In the genomic region with DNA sequence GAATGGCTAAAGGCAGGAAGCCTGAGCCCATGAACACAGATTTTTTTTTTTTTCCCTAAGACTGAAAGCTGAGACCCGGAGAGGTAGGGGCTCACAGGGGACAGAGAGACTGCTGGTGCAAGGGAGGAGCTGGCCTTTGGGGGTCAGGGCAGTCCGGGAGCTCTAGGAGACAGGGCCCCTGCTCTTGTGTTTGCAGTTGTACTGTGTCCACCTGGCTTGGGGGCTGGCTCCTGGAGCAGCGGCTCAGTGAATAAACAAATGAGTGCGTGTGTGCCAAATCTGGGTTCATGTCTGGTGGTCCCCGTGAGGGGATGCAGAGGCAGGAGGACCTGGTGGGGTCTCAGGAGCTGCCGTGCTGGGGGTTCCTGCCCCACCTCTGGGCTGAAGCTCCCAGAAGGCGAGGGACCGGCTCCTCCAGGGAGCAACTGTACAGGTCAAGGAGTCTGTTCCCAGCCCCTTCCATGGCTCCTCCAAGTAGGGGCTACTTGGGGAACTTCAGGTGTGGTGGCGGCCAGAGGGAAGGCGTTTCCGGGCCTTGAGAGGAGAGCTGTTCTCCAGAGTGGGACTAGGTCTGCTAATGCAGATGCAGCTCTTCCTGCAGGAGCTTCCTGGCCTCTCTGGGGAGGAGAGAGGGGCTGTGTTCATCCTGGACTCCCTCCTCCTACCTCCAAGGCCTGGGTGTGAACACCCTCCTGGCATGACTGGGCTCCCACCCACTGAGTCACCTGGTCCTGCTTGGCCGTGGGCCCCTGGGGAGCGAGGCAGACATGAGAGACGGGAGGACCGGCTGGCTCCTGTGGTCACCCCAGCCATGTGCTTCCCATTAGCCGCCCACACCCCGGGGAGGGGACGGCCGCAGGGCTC, we compare ENCODE assay signal across 9 cellular contexts. TPM values are rescaled to one million over a fixed set of nuclear protein-coding genes. Genes with fewer than 3 reads are reported as not detected.
DNase-seq lines count a peak whose midpoint lies in the region; ATAC-seq, FAIRE-seq and TF ChIP-seq lines count a peak whose summit lies in the region.
"Had no signal": no experiment of that assay in that cellular context is flagged by ENCODE, and none has a peak within 500 bp of the region (broad histone marks: within the 10 kb centered on the region; RNA-seq: fewer than 3 reads in every experiment).

No MANE protein-coding gene starts in this region.

- WGBS in HUES64: 66% methylated on average over 19 of the region's 19 CpGs
- WGBS in K562 (ENCODE audit: insufficient coverage, low coverage, missing lambda C conversion rate): 36% methylated on average over 14 of the region's 19 CpGs

- in situ Hi-C loops in K562 (cut with MboI) (loop anchor here (25.0 kb wide), 1 partner anchor 680 kb away; no protein-coding TSS in a partner anchor), GM13976 (cut with MboI; ENCODE audit: low sequenced_read_pairs, unreplicated experiment) (loop anchor here (25.0 kb wide), 1 partner anchor 455 kb away; no protein-coding TSS in a partner anchor), KBM-7 (cut with MboI; ENCODE audit: low pct_unique_long_range_greater_than_20kb, low sequenced_read_pairs) (loop anchor here (25.0 kb wide), 1 partner anchor 455 kb away; no protein-coding TSS in a partner anchor)

- peak; percentile 69 to 77 (median 76) for DNase-seq in K562 (ENCODE audit: extremely low read depth in 1 of 4, low spot score in 3 of 4)
- DNase-seq in iPS-NIHi11 (ENCODE audit: low spot score): peak; percentile 55
- no peak for DNase-seq in stimulated activated effector memory CD8-positive, alpha-beta T cell treated with anti-CD3 and anti-CD28 coated beads, Interleukin-12 subunit alpha, Interleukin-12 subunit beta, amount 100 ng/mL, for 72 hours (ENCODE audit: low spot score in 2 of 2)
- DNase-seq in GM13976 (ENCODE audit: low spot score): no peak
- no peak for DNase-seq in KBM-7
- DNase-seq in activated CD4-positive, alpha-beta memory T cell treated with anti-CD3 and anti-CD28 coated beads for 36 hours: no peak

- H3K9me3 Mint-ChIP-seq in stimulated activated effector memory CD8-positive, alpha-beta T cell treated with anti-CD3 and anti-CD28 coated beads, Interleukin-12 subunit alpha, Interleukin-12 subunit beta, amount 100 ng/mL, for 72 hours: no peaks in the 10 kb centered on the region
- no peaks in the 10 kb centered on the region for H3K9me3 Mint-ChIP-seq in activated CD4-positive, alpha-beta memory T cell treated with anti-CD3 and anti-CD28 coated beads for 36 hours
- H3K9me3 Mint-ChIP-seq: IgD-negative memory B cell had no signal

- H3K4me1 Mint-ChIP-seq in stimulated activated effector memory CD8-positive, alpha-beta T cell treated with anti-CD3 and anti-CD28 coated beads, Interleukin-12 subunit alpha, Interleukin-12 subunit beta, amount 100 ng/mL, for 72 hours: no peaks in the 10 kb centered on the region
- H3K4me1 Mint-ChIP-seq in activated CD4-positive, alpha-beta memory T cell treated with anti-CD3 and anti-CD28 coated beads for 36 hours (ENCODE audit: low read depth): no peaks in the 10 kb centered on the region
- H3K4me1 Mint-ChIP-seq: IgD-negative memory B cell had no signal

- H2AFZ ChIP-seq in K562 (ENCODE audit: low read depth, low read length): peak overlapping the region; percentile 85

- no peaks in the 10 kb centered on the region for H3K79me2 ChIP-seq in K562 (ENCODE audit: control insufficient read depth, insufficient read depth, low read length)

- no peak overlapping the region for H3K4me3 Mint-ChIP-seq in stimulated activated effector memory CD8-positive, alpha-beta T cell treated with anti-CD3 and anti-CD28 coated beads, Interleukin-12 subunit alpha, Interleukin-12 subunit beta, amount 100 ng/mL, for 72 hours
- H3K4me3 Mint-ChIP-seq in activated CD4-positive, alpha-beta memory T cell treated with anti-CD3 and anti-CD28 coated beads for 36 hours: no peak overlapping the region
- H3K4me3 Mint-ChIP-seq: IgD-negative memory B cell had no signal

- FAIRE-seq in K562 (lab: Jason Lieb, UNC): peak; percentile 56

- peaks cover 4% of the 10 kb centered on the region; the same call in 1 of the 2 replicates for H3K4me1 ChIP-seq in HUES64 (ENCODE audit: insufficient read depth, low read length)
- H3K4me1 ChIP-seq in K562 (replicated peaks in 1 of 2; ENCODE audit: control insufficient read depth in 2 of 2, insufficient read depth in 2 of 2, low read length in 2 of 2): peaks cover 18 to 24% of the 10 kb centered on the region in 2 experiments

- BruUV-seq in K562 (replicated peaks; lab: Mats Ljungman, UMichigan): no TSS peak

- peak overlapping the region; percentile 28 for H3K4me2 ChIP-seq in K562 (ENCODE audit: insufficient read depth, low read length)

- H3K9me1 ChIP-seq in K562 (ENCODE audit: control insufficient read depth, insufficient read depth, low read length): no peaks in the 10 kb centered on the region

- no peaks in the 10 kb centered on the region for H4K20me1 ChIP-seq in K562 (replicated peaks; ENCODE audit: control insufficient read depth, insufficient read depth, low read length)

- peak overlapping the region; percentile 43 for H3K27ac Mint-ChIP-seq in stimulated activated effector memory CD8-positive, alpha-beta T cell treated with anti-CD3 and anti-CD28 coated beads, Interleukin-12 subunit alpha, Interleukin-12 subunit beta, amount 100 ng/mL, for 72 hours
- H3K27ac Mint-ChIP-seq in activated CD4-positive, alpha-beta memory T cell treated with anti-CD3 and anti-CD28 coated beads for 36 hours: no peak overlapping the region

- H3K36me3 Mint-ChIP-seq in stimulated activated effector memory CD8-positive, alpha-beta T cell treated with anti-CD3 and anti-CD28 coated beads, Interleukin-12 subunit alpha, Interleukin-12 subunit beta, amount 100 ng/mL, for 72 hours: no peaks in the 10 kb centered on the region
- H3K36me3 Mint-ChIP-seq in activated CD4-positive, alpha-beta memory T cell treated with anti-CD3 and anti-CD28 coated beads for 36 hours: no peaks in the 10 kb centered on the region
- H3K36me3 Mint-ChIP-seq: IgD-negative memory B cell had no signal

- peak; percentile 78 for ATAC-seq in K562
- no peak for ATAC-seq in stimulated activated effector memory CD8-positive, alpha-beta T cell treated with anti-CD3 and anti-CD28 coated beads, Interleukin-12 subunit alpha, Interleukin-12 subunit beta, amount 100 ng/mL, for 72 hours
- ATAC-seq in GM19397 (IDR thresholded peaks at IDR 0.05; ENCODE audit: unreplicated experiment): no peak

- H3K27me3 ChIP-seq in HUES64 (ENCODE audit: insufficient read depth, low read length) (no peaks in the 10 kb centered on the region), K562 (ENCODE audit: control insufficient read depth in 2 of 2, insufficient read depth in 2 of 2, low read length in 2 of 2) (no peaks in the 10 kb centered on the region)

- no peak for TF ChIP-seq RAD21 in K562 (CRISPR knock-in tag; conservative IDR thresholded peaks at IDR 0.05 in 1 of 2, IDR thresholded peaks at IDR 0.05 in 1 of 2)

- H3K27me3 Mint-ChIP-seq in activated CD4-positive, alpha-beta memory T cell treated with anti-CD3 and anti-CD28 coated beads for 36 hours: peaks cover 7% of the 10 kb centered on the region

- H3K9ac ChIP-seq in HUES64 (ENCODE audit: low read depth, low read length) (peak overlapping the region; percentile 64), K562 (ENCODE audit: insufficient read depth in 1 of 2, low read depth in 2 of 2, low read length in 2 of 2) (peak overlapping the region; percentile 30 to 76; a peak in 3 of 4 replicates)

- TF ChIP-seq POLR2A in K562 (conservative IDR thresholded peaks at IDR 0.05): no peak

- H3K27ac ChIP-seq in HUES64 (ENCODE audit: low read depth, low read length) (peak overlapping the region; percentile 93), K562 (ENCODE audit: extremely low read depth, low read depth, low read length) (peak overlapping the region; percentile 63; the same call in 2 of the 3 replicates)

- POLR2A ChIA-PET in K562 (lab: Yijun Ruan, JAX): interaction anchor here (0.5 to 0.9 kb wide), 4 partner anchors 70 to 1517 kb away, joined by 3 read pairs; no protein-coding TSS in a partner anchor
- POLR2A ChIA-PET in activated CD4-positive, alpha-beta memory T cell treated with anti-CD3 and anti-CD28 coated beads for 36 hours (lab: Charles Lee): no interaction called here

- H3K36me3 ChIP-seq in HUES64 (ENCODE audit: insufficient read depth, low read length) (no peaks in the 10 kb centered on the region), K562 (ENCODE audit: control insufficient read depth, insufficient read depth, low read length) (no peaks in the 10 kb centered on the region)

- TF ChIP-seq EP300 in K562 (IDR thresholded peaks at IDR 0.05; ENCODE audit: low read length): peak; percentile 42; the same call in 1 of the 2 replicates

- CTCF ChIA-PET in K562 (lab: Yijun Ruan, JAX; ENCODE audit: low intra/inter-chr PET ratio): interaction anchor here (0.7 kb wide), 1 partner anchor 476 kb away, joined by 5 read pairs; no protein-coding TSS in a partner anchor
- CTCF ChIA-PET in activated CD4-positive, alpha-beta memory T cell treated with anti-CD3 and anti-CD28 coated beads for 36 hours (lab: Charles Lee): interaction anchor here (1.0 kb wide), 1 partner anchor 469 kb away, joined by 3 read pairs; no protein-coding TSS in a partner anchor

- TF ChIP-seq CTCF in K562 (IDR thresholded peaks at IDR 0.05 in 2 of 3, conservative IDR thresholded peaks at IDR 0.05 in 1 of 3; ENCODE audit: insufficient read depth in 2 of 3, low read depth in 1 of 3, low read length in 3 of 3) (no peak), GM13976 (IDR thresholded peaks at IDR 0.05; ENCODE audit: borderline replicate concordance, control extremely low read depth, extremely low read depth, insufficient read depth, missing control alignments) (no peak)

- H3K4me3 ChIP-seq in HUES64 (ENCODE audit: low read length) (peak overlapping the region; percentile 43), K562 (no peak overlapping the region)

- intact Hi-C loops in K562 (cut with micrococcal nuclease): loop anchor here (5.0 kb wide), 1 partner anchor 130 kb away; no protein-coding TSS in a partner anchor
- intact Hi-C loops in activated CD4-positive, alpha-beta memory T cell treated with anti-CD3 and anti-CD28 coated beads for 36 hours (cut with micrococcal nuclease): no loop called here

- H3K9me3 ChIP-seq in HUES64 (ENCODE audit: insufficient read depth, low read depth, low read length): no peaks in the 10 kb centered on the region
- no peaks in the 10 kb centered on the region for H3K9me3 ChIP-seq in K562 (replicated peaks; ENCODE audit: control insufficient read depth, insufficient read depth, low read depth, low read length)

RNA-seq across cellular contexts. Expression of a gene that starts 57.6 kb away (rescaled TPM):
- polyA plus RNA-seq in HUES64 (2013, experiment 1 of 2): 49.0 TPM
- 53.8 TPM for polyA plus RNA-seq in HUES64 (2013, experiment 2 of 2)
- 43.4 and 97.2 TPM in 2 replicates for total RNA-seq in K562 (2011; cell fraction: chromatin; rRNA removed; ENCODE audit: low replicate concordance)
- 28.3 and 35.4 TPM in 2 replicates for total RNA-seq in K562 (2011; cell fraction: nucleolus; rRNA removed)
- 62.3 and 85.1 TPM in 2 replicates for total RNA-seq in K562 (2011; cell fraction: nucleoplasm; rRNA removed)
- total RNA-seq in K562 (2014; rRNA removed) (72.5 and 77.3 TPM in 2 replicates), K562 (2014; rRNA removed; fragmentation: Illumina TruSeq; extraction: Trizol) (114 and 123 TPM in 2 replicates), K562 (2015; rRNA removed; fragmentation: Illumina TruSeq; extraction: Trizol) (103 and 107 TPM in 2 replicates), K562 (2021) (85.2 and 94.0 TPM in 2 replicates)
- polyA plus RNA-seq in K562 (2011; rRNA removed) (162 and 169 TPM in 2 replicates), K562 (2014; fragmentation: Illumina TruSeq; extraction: Trizol) (126 and 146 TPM in 2 replicates), K562 (2014; fragmentation: Nextera tagmentation; extraction: Ambion mirVana) (10 to 100 TPM; 34.0 to 45.5 TPM), K562 (2014; rRNA removed) (82.4 and 89.0 TPM in 2 replicates)
- 131 and 186 TPM in 2 replicates for polyA plus RNA-seq in K562 (2011; cell fraction: cytosol; rRNA removed)
- polyA plus RNA-seq in K562 (2011; cell fraction: nucleus; rRNA removed): 86.0 and 126 TPM in 2 replicates
- 73.4 and 85.3 TPM in 2 replicates for polyA plus RNA-seq in K562 (2012)
- 181 and 215 TPM in 2 replicates for polyA minus RNA-seq in K562 (2011; rRNA and poly(A)+ RNA removed)
- polyA minus RNA-seq in K562 (2011; cell fraction: cytosol; rRNA and poly(A)+ RNA removed): 69.9 TPM in 2 replicates
- 32.0 and 62.6 TPM in 2 replicates for polyA minus RNA-seq in K562 (2011; cell fraction: nucleus; rRNA and poly(A)+ RNA removed)
- total RNA-seq in activated CD4-positive, alpha-beta memory T cell treated with anti-CD3 and anti-CD28 coated beads for 36 hours: 10 to 100 TPM; 79.5 to 83.3 TPM

Comparison
In these comparisons a context has a peak if more than half of its experiments do, and no peak if none do; other contexts are left out.
1. DNase-seq: peak in K562 (4 of 4) and iPS-NIHi11 (single experiment); none in stimulated activated effector memory CD8-positive, alpha-beta T cell treated with anti-CD3 and anti-CD28 coated beads, Interleukin-12 subunit alpha, Interleukin-12 subunit beta, amount 100 ng/mL, for 72 hours (0 of 2), GM13976 (single experiment), KBM-7 (single experiment) and activated CD4-positive, alpha-beta memory T cell treated with anti-CD3 and anti-CD28 coated beads for 36 hours (single experiment).